In genomic region chr10:73357821-73358220, GRCh38 we compare ENCODE assay signal across 8 cellular contexts. TPM values are rescaled to one million over a fixed set of nuclear protein-coding genes. Genes with fewer than 3 reads are reported as not detected.
A peak's percentile ranks its signal among the peaks of the same experiment; 100 is the strongest.
DNase-seq lines count a peak whose midpoint lies in the region; ATAC-seq and TF ChIP-seq lines count a peak whose summit lies in the region.

No MANE protein-coding gene starts in this region.

- TF ChIP-seq CTCF in cardiac muscle cell (IDR thresholded peaks at IDR 0.05; ENCODE audit: low read depth, low read length) (no peak), MCF 10A (IDR thresholded peaks at IDR 0.05; ENCODE audit: unreplicated experiment) (no peak), upper lobe of left lung (IDR thresholded peaks at IDR 0.05) (no peak)

- no peak overlapping the region for H3K18ac ChIP-seq in mesendoderm (ENCODE audit: low read length)

- peak overlapping the region; percentile 98 for H3K27ac Mint-ChIP-seq in MCF 10A (ENCODE audit: low read depth, unreplicated experiment)

- no peaks in the 10 kb centered on the region for H3K79me1 ChIP-seq in mesendoderm (ENCODE audit: low read length)

- H2BK5ac ChIP-seq in mesendoderm (ENCODE audit: low read length) = no peak overlapping the region

- no peak for TF ChIP-seq EP300 in upper lobe of left lung (IDR thresholded peaks at IDR 0.05)

- BruUV-seq in MCF 10A (replicated peaks; lab: Mats Ljungman, UMichigan) = no TSS peak

- H3K27me3 ChIP-seq in cardiac muscle cell = peaks cover 31% of the 10 kb centered on the region
- peaks cover 2% of the 10 kb centered on the region for H3K27me3 ChIP-seq in mesendoderm (ENCODE audit: insufficient read depth, low read length, poor library complexity)
- no peaks in the 10 kb centered on the region for H3K27me3 ChIP-seq in upper lobe of left lung

- peak overlapping the region; percentile 68 for H3K4me2 ChIP-seq in mesendoderm (ENCODE audit: low read length)

- H3K9me3 ChIP-seq in cardiac muscle cell (ENCODE audit: low read depth) (no peaks in the 10 kb centered on the region), upper lobe of left lung (no peaks in the 10 kb centered on the region)

- H3K36me3 ChIP-seq in cardiac muscle cell (no peaks in the 10 kb centered on the region), mesendoderm (ENCODE audit: control insufficient read depth, insufficient read depth, low read length) (no peaks in the 10 kb centered on the region), upper lobe of left lung (no peaks in the 10 kb centered on the region)

- WGBS in mesendoderm (ENCODE audit: extremely low coverage, insufficient coverage, low lambda C conversion rate) = no CpG with 5 or more reads among the region's 5 CpGs
- 47 to 53% methylated on average over 5 of the region's 5 CpGs for WGBS in upper lobe of left lung, 2 donors

- H3K4ac ChIP-seq in mesendoderm (ENCODE audit: low read depth, low read length) = no peak overlapping the region

- no peaks in the 10 kb centered on the region for H3K27me3 Mint-ChIP-seq in MCF 10A (ENCODE audit: insufficient read depth, unreplicated experiment)

- no peak for ATAC-seq in upper lobe of left lung (ENCODE audit: low FRiP score in 2 of 2)

- DNase-seq in cardiac muscle cell (ENCODE audit: low read depth in 1 of 2, low spot score in 1 of 2) (no peak), cardiac septum (ENCODE audit: low spot score) (no peak), MCF 10A (ENCODE audit: unreplicated experiment) (no peak), mesendoderm (no peak), upper lobe of left lung (no peak), OCI-M2 (lab: John Stamatoyannopoulos, UW; ENCODE audit: unreplicated experiment) (no peak), AG20443 (ENCODE audit: low spot score) (no peak), NCI-H69 (lab: John Stamatoyannopoulos, UW) (no peak)

- no peak overlapping the region for H3K23ac ChIP-seq in mesendoderm (ENCODE audit: low read length)

- no peak overlapping the region for H2BK120ac ChIP-seq in mesendoderm (ENCODE audit: low read depth, low read length)

- CTCF ChIA-PET in MCF 10A (lab: Yijun Ruan, JAX) = interaction anchor here (0.6 to 1.1 kb wide), 2 partner anchors 13 to 879 kb away, joined by 3 read pairs; no protein-coding TSS in a partner anchor

- H3K4me1 Mint-ChIP-seq in MCF 10A (ENCODE audit: insufficient read depth, unreplicated experiment) = peaks cover 11% of the 10 kb centered on the region

- no peak overlapping the region for H2AK5ac ChIP-seq in mesendoderm (ENCODE audit: low read length)

- H2BK15ac ChIP-seq in mesendoderm (replicated peaks; ENCODE audit: low read depth) = no peak overlapping the region

- POLR2A ChIA-PET in MCF 10A (lab: Yijun Ruan, JAX) = interaction anchor here (0.6 to 3.2 kb wide), 14 partner anchors 9 to 262 kb away, joined by 3 to 23 read pairs (median 8); partner anchors contain the start of genes ANXA7, DNAJC9 and MRPS16

- H3K36me3 Mint-ChIP-seq in MCF 10A (ENCODE audit: insufficient read depth, unreplicated experiment) = peaks cover 5% of the 10 kb centered on the region

- peak overlapping the region; percentile 67 for H3K9ac ChIP-seq in mesendoderm (ENCODE audit: low read length)

- peak overlapping the region; percentile 78 for H3K56ac ChIP-seq in mesendoderm (ENCODE audit: low read length)

- H4K5ac ChIP-seq in mesendoderm (ENCODE audit: low read length) = no peak overlapping the region

- no peak overlapping the region for H4K8ac ChIP-seq in mesendoderm (ENCODE audit: low read depth, low read length)

- H3K79me2 ChIP-seq in mesendoderm (ENCODE audit: control insufficient read depth, insufficient read depth, low read length) = no peaks in the 10 kb centered on the region

- H3K4me3 ChIP-seq in cardiac muscle cell (peak overlapping the region; percentile 53), mesendoderm (ENCODE audit: low read length) (no peak overlapping the region), upper lobe of left lung (peak overlapping the region; percentile 42 to 80 (median 72))

- H3K4me1 ChIP-seq in cardiac muscle cell (ENCODE audit: low read depth) (no peaks in the 10 kb centered on the region), mesendoderm (ENCODE audit: control insufficient read depth, low read depth, low read length) (no peaks in the 10 kb centered on the region), upper lobe of left lung (peaks cover 5 to 15% (median 10%) of the 10 kb centered on the region in 4 donors)

- no peak for TF ChIP-seq POLR2A in upper lobe of left lung (IDR thresholded peaks at IDR 0.05)

- H3K27ac ChIP-seq in cardiac muscle cell = no peak overlapping the region
- no peak overlapping the region for H3K27ac ChIP-seq in mesendoderm (ENCODE audit: low read depth, low read length)
- H3K27ac ChIP-seq in upper lobe of left lung = peak overlapping the region in 2 of 4 donors; percentile 62 to 74

- peak overlapping the region; percentile 96 for H3K4me3 Mint-ChIP-seq in MCF 10A (ENCODE audit: unreplicated experiment)

- intact Hi-C loops in cardiac septum (cut with DNase I) = loop anchor here (5.0 kb wide), 1 partner anchor 54 kb away; the partner anchor contains the start of gene ANXA7
- intact Hi-C loops in MCF 10A (cut with micrococcal nuclease) = loop anchor here (1.0 kb wide), 1 partner anchor 94 kb away; no protein-coding TSS in a partner anchor

- no peaks in the 10 kb centered on the region for H3K9me3 Mint-ChIP-seq in MCF 10A (ENCODE audit: unreplicated experiment)

RNA-seq across cellular contexts. Expression of gene CFAP70, which starts 0.8 kb away (rescaled TPM):
- total RNA-seq in cardiac muscle cell (1.2 and 4.0 TPM in 2 replicates), cardiac septum (1.4 TPM), MCF 10A (2022) (1.5 and 2.9 TPM in 2 replicates), upper lobe of left lung (10 to 100 TPM in 2 of 6 donors, 1 to 10 TPM in 4; 1.2 to 54.1 (median 8.6) TPM)
- polyA plus RNA-seq in cardiac muscle cell = 1.8 and 1.9 TPM in 2 replicates
- polyA plus RNA-seq in mesendoderm (2013, experiment 1 of 2) = 0.07 TPM
- polyA plus RNA-seq in mesendoderm (2013, experiment 2 of 2) = 0.10 TPM

RNA-seq across cellular contexts. Expression of gene ANXA7, which starts 56.0 kb away (rescaled TPM):
- total RNA-seq in cardiac muscle cell (53.9 and 63.8 TPM in 2 replicates), cardiac septum (132 TPM), MCF 10A (2022) (137 and 161 TPM in 2 replicates), upper lobe of left lung (100 to 1,000 TPM in 3 of 6 donors, 10 to 100 TPM in 3; 40.7 to 115 (median 95.7) TPM)
- polyA plus RNA-seq in cardiac muscle cell = 64.5 and 73.9 TPM in 2 replicates
- polyA plus RNA-seq in mesendoderm (2013, experiment 1 of 2) = 39.1 TPM
- polyA plus RNA-seq in mesendoderm (2013, experiment 2 of 2) = 38.8 TPM
